ENCODE assay signal across 22 cellular contexts in genomic region chr3:45491344-45491743, GRCh38.
DNase-seq lines count a peak whose midpoint lies in the region; ATAC-seq and TF ChIP-seq lines count a peak whose summit lies in the region.
"Had no signal": no experiment of that assay in that cellular context is flagged by ENCODE, and none has a peak within 500 bp of the region (broad histone marks: within the 10 kb centered on the region; RNA-seq: fewer than 3 reads in every experiment).

No MANE protein-coding gene starts in this region.

- no peak overlapping the region for H3K27ac ChIP-seq in brain microvascular endothelial cell
- H3K27ac ChIP-seq: upper lobe of left lung had no signal

- peak; percentile 85 for ATAC-seq in activated CD4-positive, alpha-beta T cell treated with anti-CD3 and anti-CD28 coated beads for 36 hours
- ATAC-seq in stimulated activated naive CD8-positive, alpha-beta T cell treated with anti-CD3 and anti-CD28 coated beads, Interleukin-15, Interleukin-2, amounts not matched to agents 100 U/mL and 50 U/mL, for 24 hours = peak; percentile 71
- no peak for ATAC-seq in stimulated activated naive CD8-positive, alpha-beta T cell treated with anti-CD3 and anti-CD28 coated beads, Interleukin-15, amount 100 ng/mL, for 72 hours
- ATAC-seq: effector memory CD8-positive, alpha-beta T cell; left cardiac atrium; natural killer cell; T-cell had no signal

- H3K9me3 Mint-ChIP-seq in activated CD4-positive, alpha-beta T cell treated with anti-CD3 and anti-CD28 coated beads for 36 hours (ENCODE audit: low read depth) = no peaks in the 10 kb centered on the region
- H3K9me3 Mint-ChIP-seq in stimulated activated naive CD8-positive, alpha-beta T cell treated with anti-CD3 and anti-CD28 coated beads, Interleukin-15, amount 100 ng/mL, for 72 hours = no peaks in the 10 kb centered on the region
- H3K9me3 Mint-ChIP-seq: effector memory CD8-positive, alpha-beta T cell; natural killer cell; T-cell had no signal

- intact Hi-C loops in activated CD4-positive, alpha-beta T cell treated with anti-CD3 and anti-CD28 coated beads for 36 hours (cut with DNase I, micrococcal nuclease) = no loop called here

- peak; percentile 68 for DNase-seq in activated CD4-positive, alpha-beta T cell treated with anti-CD3 and anti-CD28 coated beads for 36 hours
- no peak for DNase-seq in activated CD4-positive, alpha-beta T cell treated with anti-CD3 and anti-CD28 coated beads, Interleukin-2, amount 50 U/mL, for 1 hour
- DNase-seq in stimulated activated naive CD8-positive, alpha-beta T cell treated with anti-CD3 and anti-CD28 coated beads, Interleukin-15, Interleukin-2, amounts not matched to agents 100 U/mL and 50 U/mL, for 24 hours = peak; percentile 17
- DNase-seq in stimulated activated naive CD8-positive, alpha-beta T cell treated with anti-CD3 and anti-CD28 coated beads, Interleukin-15, amount 100 ng/mL, for 72 hours = no peak
- DNase-seq in stimulated activated CD4-positive, alpha-beta T cell treated with anti-CD3 and anti-CD28 coated beads, Interleukin-15, amount 100 ng/mL, for 24 hours = peak; percentile 58
- DNase-seq in kidney glomerular epithelial cell (lab: John Stamatoyannopoulos, UW) = no peak
- DNase-seq in brain microvascular endothelial cell = no peak
- DNase-seq in NCI-H82 (lab: John Stamatoyannopoulos, UW) = no peak
- DNase-seq: DND-41; effector memory CD8-positive, alpha-beta T cell; left cardiac atrium; mesendoderm; natural killer cell; NCI-H1694; NCI-H2227 treated with DMSO at 0.1 percent for 48 hours; NCI-H774; OCI-M1; SIG-M5; T-cell; upper lobe of left lung had no signal

- H3K27me3 ChIP-seq in brain microvascular endothelial cell (replicated peaks) = no peaks in the 10 kb centered on the region
- H3K27me3 ChIP-seq: upper lobe of left lung had no signal

- no peaks in the 10 kb centered on the region for H3K27me3 Mint-ChIP-seq in activated CD4-positive, alpha-beta T cell treated with anti-CD3 and anti-CD28 coated beads for 36 hours
- H3K27me3 Mint-ChIP-seq in stimulated activated naive CD8-positive, alpha-beta T cell treated with anti-CD3 and anti-CD28 coated beads, Interleukin-15, amount 100 ng/mL, for 72 hours = no peaks in the 10 kb centered on the region
- H3K27me3 Mint-ChIP-seq: activated naive CD8-positive, alpha-beta T cell; B cell; effector memory CD8-positive, alpha-beta T cell; T-cell had no signal

- TF ChIP-seq CTCF in brain microvascular endothelial cell (IDR thresholded peaks at IDR 0.05; ENCODE audit: low read depth, low read length, missing control alignments) = no peak

- H3K36me3 Mint-ChIP-seq in activated CD4-positive, alpha-beta T cell treated with anti-CD3 and anti-CD28 coated beads for 36 hours (ENCODE audit: low read depth) = peaks cover 28% of the 10 kb centered on the region

- no peak overlapping the region for H3K4me3 Mint-ChIP-seq in activated CD4-positive, alpha-beta T cell treated with anti-CD3 and anti-CD28 coated beads for 36 hours
- no peak overlapping the region for H3K4me3 Mint-ChIP-seq in stimulated activated naive CD8-positive, alpha-beta T cell treated with anti-CD3 and anti-CD28 coated beads, Interleukin-15, amount 100 ng/mL, for 72 hours
- H3K4me3 Mint-ChIP-seq: activated naive CD8-positive, alpha-beta T cell; B cell; effector memory CD8-positive, alpha-beta T cell; natural killer cell; T-cell had no signal

- in situ Hi-C loops in brain microvascular endothelial cell (cut with HindIII; ENCODE audit: low pct_ligation_motif_present, low sequenced_read_pairs) = no loop called here

- H3K27ac Mint-ChIP-seq in activated CD4-positive, alpha-beta T cell treated with anti-CD3 and anti-CD28 coated beads for 36 hours = no peak overlapping the region
- peak overlapping the region in 1 of 2 donors; percentile 83 for H3K27ac Mint-ChIP-seq in stimulated activated naive CD8-positive, alpha-beta T cell treated with anti-CD3 and anti-CD28 coated beads, Interleukin-15, amount 100 ng/mL, for 72 hours
- H3K27ac Mint-ChIP-seq: activated naive CD8-positive, alpha-beta T cell; B cell; natural killer cell; T-cell had no signal

- peaks cover 10% of the 10 kb centered on the region for H3K36me3 ChIP-seq in brain microvascular endothelial cell (replicated peaks)

- POLR2A ChIA-PET in activated CD4-positive, alpha-beta T cell treated with anti-CD3 and anti-CD28 coated beads for 36 hours (lab: Charles Lee) = no interaction called here

- no peak overlapping the region for H3K4me3 ChIP-seq in brain microvascular endothelial cell (ENCODE audit: low read depth, low read length)
- H3K4me3 ChIP-seq: upper lobe of left lung had no signal

- peaks cover 14% of the 10 kb centered on the region for H3K4me1 Mint-ChIP-seq in activated CD4-positive, alpha-beta T cell treated with anti-CD3 and anti-CD28 coated beads for 36 hours
- peaks cover 11% of the 10 kb centered on the region for H3K4me1 Mint-ChIP-seq in stimulated activated naive CD8-positive, alpha-beta T cell treated with anti-CD3 and anti-CD28 coated beads, Interleukin-15, amount 100 ng/mL, for 72 hours
- H3K4me1 Mint-ChIP-seq: B cell had no signal

- CTCF ChIA-PET in activated CD4-positive, alpha-beta T cell treated with anti-CD3 and anti-CD28 coated beads for 36 hours (lab: Charles Lee) = interaction anchor here (0.6 to 1.4 kb wide), 3 partner anchors 16 to 507 kb away, joined by 3 to 4 read pairs (median 3); no protein-coding TSS in a partner anchor

Comparison
In these comparisons a context has a peak if more than half of its experiments do, and no peak if none do; other contexts are left out.
1. DNase-seq: peak in activated CD4-positive, alpha-beta T cell treated with anti-CD3 and anti-CD28 coated beads for 36 hours (single experiment), stimulated activated naive CD8-positive, alpha-beta T cell treated with anti-CD3 and anti-CD28 coated beads, Interleukin-15, Interleukin-2, amounts not matched to agents 100 U/mL and 50 U/mL, for 24 hours (single experiment) and stimulated activated CD4-positive, alpha-beta T cell treated with anti-CD3 and anti-CD28 coated beads, Interleukin-15, amount 100 ng/mL, for 24 hours (single experiment); none in activated CD4-positive, alpha-beta T cell treated with anti-CD3 and anti-CD28 coated beads, Interleukin-2, amount 50 U/mL, for 1 hour (single experiment), stimulated activated naive CD8-positive, alpha-beta T cell treated with anti-CD3 and anti-CD28 coated beads, Interleukin-15, amount 100 ng/mL, for 72 hours (0 of 2), kidney glomerular epithelial cell (single experiment), brain microvascular endothelial cell (single experiment) and NCI-H82 (single experiment).